8 cellular contexts compared by ENCODE assay signal in genomic region chr12:2057041-2057792, GRCh38. TPM values are rescaled to one million over a fixed set of nuclear protein-coding genes. Genes with fewer than 3 reads are reported as not detected.
DNase-seq lines count a peak whose midpoint lies in the region; ATAC-seq, FAIRE-seq and TF ChIP-seq lines count a peak whose summit lies in the region.

No MANE protein-coding gene starts in this region.

- H3K9ac ChIP-seq in HCT116 (ENCODE audit: low read length) (no peak overlapping the region), NT2/D1 (ENCODE audit: insufficient read length, low read depth) (no peak overlapping the region), K562 (ENCODE audit: insufficient read depth in 1 of 2, low read depth in 2 of 2, low read length in 2 of 2) (no peak overlapping the region)

- peaks cover 7% of the 10 kb centered on the region for H3K4me1 Mint-ChIP-seq in CD14-positive monocyte

- no peak overlapping the region for H2AFZ ChIP-seq in HCT116 (ENCODE audit: low read depth, low read length, poor library complexity, severe bottlenecking)
- no peak overlapping the region for H2AFZ ChIP-seq in K562 (ENCODE audit: low read depth, low read length)

- H3K9me3 ChIP-seq in HCT116 (ENCODE audit: control insufficient read depth in 1 of 2, insufficient read depth in 1 of 2, low read depth in 1 of 2, low read length in 2 of 2) (no peaks in the 10 kb centered on the region), NT2/D1 (ENCODE audit: insufficient read depth, low read length) (no peaks in the 10 kb centered on the region), K562 (replicated peaks; ENCODE audit: control insufficient read depth, insufficient read depth, low read depth, low read length) (no peaks in the 10 kb centered on the region)

- no peak overlapping the region for H3K27ac Mint-ChIP-seq in CD14-positive monocyte

- H3K4me3 Mint-ChIP-seq in CD14-positive monocyte: no peak overlapping the region

- TF ChIP-seq RAD21 in HCT116 (IDR thresholded peaks at IDR 0.05; ENCODE audit: low read depth) (peak; percentile 91), K562 (CRISPR knock-in tag; conservative IDR thresholded peaks at IDR 0.05 in 1 of 2, IDR thresholded peaks at IDR 0.05 in 1 of 2) (peak; percentile 48 to 73)

- RAD21 ChIA-PET in HCT116 (lab: Charles Lee; ENCODE audit: low non-redundant PET in 1 of 2, low total read pairs in 2 of 2, uncharacterized antibody in 2 of 2, unreplicated experiment in 2 of 2): no interaction called here

- intact Hi-C loops in CD14-positive monocyte (cut with micrococcal nuclease): loop anchor here in 1 of 2 donors (5.0 kb wide), 1 partner anchor 525 kb away; no protein-coding TSS in a partner anchor
- intact Hi-C loops in HCT116 (cut with micrococcal nuclease): loop anchor here (1.0 kb wide), 2 partner anchors 227 to 526 kb away; no protein-coding TSS in a partner anchor
- intact Hi-C loops in K562 (cut with micrococcal nuclease): loop anchor here (5.0 kb wide), 2 partner anchors 225 to 525 kb away; no protein-coding TSS in a partner anchor

- 23% methylated on average over 18 of the region's 21 CpGs for WGBS in K562 (ENCODE audit: insufficient coverage, low coverage, missing lambda C conversion rate)

- CTCF ChIA-PET in HCT116 (lab: Charles Lee) (interaction anchor here (0.9 to 1.7 kb wide), 2 partner anchors 225 to 227 kb away, joined by 3 to 6 read pairs; no protein-coding TSS in a partner anchor), K562 (lab: Yijun Ruan, JAX; ENCODE audit: low intra/inter-chr PET ratio) (interaction anchor here (0.6 to 0.7 kb wide), 2 partner anchors 234 to 1218 kb away, joined by 3 to 4 read pairs; no protein-coding TSS in a partner anchor)

- no peaks in the 10 kb centered on the region for H3K79me2 ChIP-seq in HCT116 (ENCODE audit: insufficient read depth, low read length)
- no peaks in the 10 kb centered on the region for H3K79me2 ChIP-seq in K562 (ENCODE audit: control insufficient read depth, insufficient read depth, low read length)

- peak; percentile 86 for ATAC-seq in HCT116
- ATAC-seq in K562: peak; percentile 86
- no peak for ATAC-seq in HG03432 (IDR thresholded peaks at IDR 0.05; ENCODE audit: unreplicated experiment)
- ATAC-seq in GM18868 (IDR thresholded peaks at IDR 0.05; ENCODE audit: unreplicated experiment): no peak

- peaks cover 37 to 49% (median 45%) of the 10 kb centered on the region in 3 donors for H3K27me3 Mint-ChIP-seq in CD14-positive monocyte (ENCODE audit: low read depth in 3 of 3)

- H3K9me3 Mint-ChIP-seq in CD14-positive monocyte: peaks cover 0 to 13% (median 0%) of the 10 kb centered on the region in 7 donors

- in situ Hi-C loops in K562 (cut with MboI): loop anchor here (10.0 to 25.0 kb wide), 2 partner anchors 230 to 528 kb away; no protein-coding TSS in a partner anchor

- no peak for DNase-seq in CD14-positive monocyte (ENCODE audit: low spot score)
- DNase-seq in HCT116 (ENCODE audit: low read depth, low spot score): peak; percentile 34
- DNase-seq in NT2/D1 (ENCODE audit: low read depth, low spot score): peak; percentile 98
- peak; percentile 47 to 59 (median 56) for DNase-seq in K562 (ENCODE audit: extremely low read depth in 1 of 4, low spot score in 3 of 4)
- peak; percentile 95 for DNase-seq in islet precursor cell
- DNase-seq in stimulated activated CD8-positive, alpha-beta memory T cell treated with anti-CD3 and anti-CD28 coated beads, Interleukin-15, amount 100 ng/mL, for 1 hour (ENCODE audit: low read depth): peak; percentile 10

- peak; percentile 75 for TF ChIP-seq CTCF in CD14-positive monocyte (IDR thresholded peaks at IDR 0.05)
- peak; percentile 79 to 96 (median 93) for TF ChIP-seq CTCF in HCT116 (IDR thresholded peaks at IDR 0.05 in 2 of 3, conservative IDR thresholded peaks at IDR 0.05 in 1 of 3; ENCODE audit: borderline replicate concordance in 1 of 3, insufficient read depth in 1 of 3, low read depth in 2 of 3, low read length in 2 of 3)
- TF ChIP-seq CTCF in K562 (IDR thresholded peaks at IDR 0.05 in 2 of 3, conservative IDR thresholded peaks at IDR 0.05 in 1 of 3; ENCODE audit: insufficient read depth in 2 of 3, low read depth in 1 of 3, low read length in 3 of 3): peak; percentile 70 to 80 (median 72)

- H3K36me3 ChIP-seq in HCT116 (ENCODE audit: control insufficient read depth in 1 of 2, insufficient read depth in 2 of 2, low read length in 2 of 2): no peaks in the 10 kb centered on the region
- no peaks in the 10 kb centered on the region for H3K36me3 ChIP-seq in NT2/D1 (ENCODE audit: insufficient read depth, insufficient read length, low read length)
- no peaks in the 10 kb centered on the region for H3K36me3 ChIP-seq in K562 (ENCODE audit: control insufficient read depth, insufficient read depth, low read length)

- peak; percentile 40 for FAIRE-seq in K562 (lab: Jason Lieb, UNC)

- H3K9me2 ChIP-seq in HCT116 (ENCODE audit: insufficient read depth): no peaks in the 10 kb centered on the region

- H3K4me1 ChIP-seq in HCT116 (ENCODE audit: control insufficient read depth in 1 of 2, insufficient read depth in 2 of 2, low read length in 2 of 2) (no peaks in the 10 kb centered on the region), NT2/D1 (ENCODE audit: insufficient read depth, insufficient read length) (peaks cover 17% of the 10 kb centered on the region), K562 (replicated peaks in 1 of 2; ENCODE audit: control insufficient read depth in 2 of 2, insufficient read depth in 2 of 2, low read length in 2 of 2) (no peaks in the 10 kb centered on the region)

- no TSS peak for BruUV-seq in HCT116 (replicated peaks; lab: Mats Ljungman, UMichigan)
- BruUV-seq in K562 (replicated peaks; lab: Mats Ljungman, UMichigan): no TSS peak

- no peaks in the 10 kb centered on the region for H4K20me1 ChIP-seq in HCT116 (ENCODE audit: insufficient read depth)
- no peaks in the 10 kb centered on the region for H4K20me1 ChIP-seq in K562 (replicated peaks; ENCODE audit: control insufficient read depth, insufficient read depth, low read length)

- no peak for TF ChIP-seq EP300 in K562 (IDR thresholded peaks at IDR 0.05; ENCODE audit: low read length)

- H3K9me1 ChIP-seq in K562 (ENCODE audit: control insufficient read depth, insufficient read depth, low read length): no peaks in the 10 kb centered on the region

- POLR2A ChIA-PET in HCT116 (lab: Charles Lee): no interaction called here
- POLR2A ChIA-PET in K562 (lab: Yijun Ruan, JAX): no interaction called here

- H3K36me3 Mint-ChIP-seq in CD14-positive monocyte: peaks cover 0 to 2% of the 10 kb centered on the region in 2 donors

- H3K4me3 ChIP-seq in HCT116 (replicated peaks in 1 of 2; ENCODE audit: low read depth in 1 of 2, low read length in 2 of 2): no peak overlapping the region
- H3K4me3 ChIP-seq in NT2/D1 (ENCODE audit: insufficient read length, low read depth): no peak overlapping the region
- no peak overlapping the region for H3K4me3 ChIP-seq in K562

- H3K4me2 ChIP-seq in HCT116 (ENCODE audit: low read length) (no peak overlapping the region), K562 (ENCODE audit: insufficient read depth, low read length) (no peak overlapping the region)

- no peak for TF ChIP-seq POLR2A in HCT116 (IDR thresholded peaks at IDR 0.05; ENCODE audit: borderline replicate concordance, extremely low read depth, insufficient read depth, insufficient read length)
- no peak for TF ChIP-seq POLR2A in K562 (conservative IDR thresholded peaks at IDR 0.05)

- no peak overlapping the region for H3K27ac ChIP-seq in HCT116 (ENCODE audit: low read depth, low read length)
- no peak overlapping the region for H3K27ac ChIP-seq in K562 (ENCODE audit: extremely low read depth, low read depth, low read length)

- peaks cover 22% of the 10 kb centered on the region; the same call in 1 of the 2 replicates for H3K27me3 ChIP-seq in HCT116 (ENCODE audit: insufficient read depth, low read length)
- H3K27me3 ChIP-seq in NT2/D1 (ENCODE audit: insufficient read depth, insufficient read length): peaks cover 42% of the 10 kb centered on the region
- H3K27me3 ChIP-seq in K562 (ENCODE audit: control insufficient read depth in 2 of 2, insufficient read depth in 2 of 2, low read length in 2 of 2): peaks cover 0 to 28% of the 10 kb centered on the region in 2 experiments; a peak in 3 of 5 replicates

RNA-seq across cellular contexts. Expression of gene CACNA1C, which starts 4.4 kb away (rescaled TPM):
- polyA plus RNA-seq in CD14-positive monocyte (not detected), K562 (2011; rRNA removed) (not detected in 2 replicates), K562 (2014; fragmentation: Illumina TruSeq; extraction: Trizol) (not detected in 2 replicates), K562 (2014; fragmentation: Nextera tagmentation; extraction: Ambion mirVana) (not detected), K562 (2014; rRNA removed) (not detected in 2 replicates)
- total RNA-seq in HCT116 (2021; ENCODE audit: unreplicated experiment) (0.05 TPM), K562 (2014; rRNA removed) (not detected in 2 replicates), K562 (2014; rRNA removed; fragmentation: Illumina TruSeq; extraction: Trizol) (not detected in 2 replicates), K562 (2015; rRNA removed; fragmentation: Illumina TruSeq; extraction: Trizol) (not detected in 2 replicates), K562 (2021) (not detected in 2 replicates)
- polyA plus RNA-seq in HCT116 (2012): 0.03 and 0.22 TPM in 2 replicates
- not detected in 2 replicates for total RNA-seq in K562 (2011; cell fraction: chromatin; rRNA removed; ENCODE audit: low replicate concordance)
- not detected in 2 replicates for total RNA-seq in K562 (2011; cell fraction: nucleolus; rRNA removed)
- not detected in 2 replicates for total RNA-seq in K562 (2011; cell fraction: nucleoplasm; rRNA removed)
- polyA plus RNA-seq in K562 (2011; cell fraction: cytosol; rRNA removed): not detected in 2 replicates
- polyA plus RNA-seq in K562 (2011; cell fraction: nucleus; rRNA removed): not detected in 2 replicates
- 0.01 and 0.24 TPM in 2 replicates for polyA plus RNA-seq in K562 (2012)
- not detected in 2 replicates for polyA minus RNA-seq in K562 (2011; rRNA and poly(A)+ RNA removed)
- not detected in 2 replicates for polyA minus RNA-seq in K562 (2011; cell fraction: cytosol; rRNA and poly(A)+ RNA removed)
- polyA minus RNA-seq in K562 (2011; cell fraction: nucleus; rRNA and poly(A)+ RNA removed): not detected in 2 replicates

RNA-seq across cellular contexts. Expression of gene DCP1B, which starts 53.0 kb away (rescaled TPM):
- polyA plus RNA-seq in CD14-positive monocyte: 1 to 10 TPM; 3.6 to 4.9 TPM
- 13.8 TPM for total RNA-seq in HCT116 (2021; ENCODE audit: unreplicated experiment)
- polyA plus RNA-seq in HCT116 (2012): 9.1 and 13.1 TPM in 2 replicates
- total RNA-seq in K562 (2011; cell fraction: chromatin; rRNA removed; ENCODE audit: low replicate concordance): 3.4 and 6.0 TPM in 2 replicates
- 2.5 and 2.7 TPM in 2 replicates for total RNA-seq in K562 (2011; cell fraction: nucleolus; rRNA removed)
- total RNA-seq in K562 (2011; cell fraction: nucleoplasm; rRNA removed): 4.0 and 6.3 TPM in 2 replicates
- 2.2 and 3.4 TPM in 2 replicates for total RNA-seq in K562 (2014; rRNA removed)
- 2.7 and 3.4 TPM in 2 replicates for total RNA-seq in K562 (2014; rRNA removed; fragmentation: Illumina TruSeq; extraction: Trizol)
- total RNA-seq in K562 (2015; rRNA removed; fragmentation: Illumina TruSeq; extraction: Trizol): 3.3 and 3.4 TPM in 2 replicates
- total RNA-seq in K562 (2021): 3.8 TPM in 2 replicates
- 6.7 and 7.3 TPM in 2 replicates for polyA plus RNA-seq in K562 (2011; rRNA removed)
- 5.5 and 8.0 TPM in 2 replicates for polyA plus RNA-seq in K562 (2011; cell fraction: cytosol; rRNA removed)
- 4.5 and 5.5 TPM in 2 replicates for polyA plus RNA-seq in K562 (2011; cell fraction: nucleus; rRNA removed)
- polyA plus RNA-seq in K562 (2012): 4.3 and 4.9 TPM in 2 replicates
- polyA plus RNA-seq in K562 (2014; fragmentation: Illumina TruSeq; extraction: Trizol): 4.8 and 6.3 TPM in 2 replicates
- polyA plus RNA-seq in K562 (2014; fragmentation: Nextera tagmentation; extraction: Ambion mirVana): 1 to 10 TPM in 1 of 2 experiments, under 1 TPM in 1; 0.83 to 1.5 TPM
- polyA plus RNA-seq in K562 (2014; rRNA removed): 4.6 and 4.8 TPM in 2 replicates
- polyA minus RNA-seq in K562 (2011; rRNA and poly(A)+ RNA removed): 5.1 and 6.7 TPM in 2 replicates
- polyA minus RNA-seq in K562 (2011; cell fraction: cytosol; rRNA and poly(A)+ RNA removed): 1.5 and 2.7 TPM in 2 replicates
- polyA minus RNA-seq in K562 (2011; cell fraction: nucleus; rRNA and poly(A)+ RNA removed): 4.8 and 4.9 TPM in 2 replicates

Comparison
In these comparisons a context has a peak if more than half of its experiments do, and no peak if none do; other contexts are left out.
1. ATAC-seq: peak in HCT116 (single experiment) and K562 (single experiment); none in HG03432 (single experiment) and GM18868 (single experiment).
2. Peak in every context shown above with its lines, with median percentiles within 50 percentile points of each other: CTCF ChIP-seq.